In genomic region chr13:80235131-80235530, GRCh38 we compare ENCODE assay signal across 9 cellular contexts.
DNase-seq lines count a peak whose midpoint lies in the region; ATAC-seq and TF ChIP-seq lines count a peak whose summit lies in the region.
"Had no signal": no experiment of that assay in that cellular context is flagged by ENCODE, and none has a peak within 500 bp of the region (broad histone marks: within the 10 kb centered on the region; RNA-seq: fewer than 3 reads in every experiment).

No MANE protein-coding gene starts in this region.

- no peak overlapping the region for H2BK120ac ChIP-seq in mesenchymal stem cell (ENCODE audit: low read depth, low read length)

- H3K4me3 ChIP-seq in OCI-LY3 (ENCODE audit: low read length) (no peak overlapping the region), mesenchymal stem cell (ENCODE audit: insufficient read depth in 1 of 2, low read depth in 1 of 2, low read length in 2 of 2) (no peak overlapping the region), Caco-2 (ENCODE audit: low read depth, low read length) (no peak overlapping the region)
- H3K4me3 ChIP-seq: upper lobe of left lung had no signal

- H3K36me3 Mint-ChIP-seq in Caco-2 (ENCODE audit: insufficient read depth, unreplicated experiment), result no peaks in the 10 kb centered on the region

- no peak overlapping the region for H2BK15ac ChIP-seq in mesenchymal stem cell (ENCODE audit: low read depth, poor library complexity, severe bottlenecking)

- CTCF ChIA-PET in Caco-2 (lab: Charles Lee), result no interaction called here

- no peak overlapping the region for H2BK12ac ChIP-seq in mesenchymal stem cell (ENCODE audit: low read length in 2 of 2)

- H3K9me3 ChIP-seq in OCI-LY3 (ENCODE audit: insufficient read depth, low read length) (no peaks in the 10 kb centered on the region), mesenchymal stem cell (ENCODE audit: control insufficient read depth, low read length) (no peaks in the 10 kb centered on the region), Caco-2 (no peaks in the 10 kb centered on the region)
- H3K9me3 ChIP-seq: upper lobe of left lung had no signal

- no peak overlapping the region for H2AK5ac ChIP-seq in mesenchymal stem cell (ENCODE audit: low read length, severe bottlenecking)

- H3K79me1 ChIP-seq in mesenchymal stem cell (replicated peaks; ENCODE audit: low read length, poor library complexity, severe bottlenecking), result no peaks in the 10 kb centered on the region

- 24% methylated on average over 4 of the region's 5 CpGs for WGBS in mesenchymal stem cell

- ATAC-seq in GM18520 (IDR thresholded peaks at IDR 0.05; ENCODE audit: unreplicated experiment) (peak; percentile 70), HG02798 (IDR thresholded peaks at IDR 0.05; ENCODE audit: poor library complexity, unreplicated experiment) (peak; percentile 67), HG03025 (IDR thresholded peaks at IDR 0.05; ENCODE audit: low FRiP score, unreplicated experiment) (no peak)

- H3K9ac ChIP-seq in OCI-LY3 (ENCODE audit: low read length) (no peak overlapping the region), mesenchymal stem cell (ENCODE audit: low read length) (peak overlapping the region; percentile 15)

- H3K14ac ChIP-seq in mesenchymal stem cell (ENCODE audit: low read length in 2 of 2), result no peak overlapping the region

- no peak overlapping the region for H3K27ac ChIP-seq in OCI-LY3 (ENCODE audit: low read length)
- peak overlapping the region; percentile 85 for H3K27ac ChIP-seq in mesenchymal stem cell (ENCODE audit: low read length, poor library complexity, severe bottlenecking)

- H4K20me1 ChIP-seq in OCI-LY3 (ENCODE audit: insufficient read depth, low read length), result no peaks in the 10 kb centered on the region

- H3K4ac ChIP-seq in mesenchymal stem cell (ENCODE audit: low read depth in 1 of 2, low read length in 2 of 2), result no peak overlapping the region

- no peaks in the 10 kb centered on the region for H3K27me3 Mint-ChIP-seq in Caco-2 (ENCODE audit: insufficient read depth, unreplicated experiment)

- no peak overlapping the region for H2BK5ac ChIP-seq in mesenchymal stem cell (ENCODE audit: low read depth, low read length, poor library complexity, severe bottlenecking)

- DNase-seq in mesenchymal stem cell, result peak; percentile 48
- no peak for DNase-seq in Caco-2
- DNase-seq in NCI-H1092 treated with DMSO at 0.1 percent for 48 hours (lab: John Stamatoyannopoulos, UW), result no peak
- DNase-seq in hippocampal formation (lab: John Stamatoyannopoulos, UW), result no peak
- DNase-seq: upper lobe of left lung had no signal

- TF ChIP-seq CTCF in OCI-LY3 (IDR thresholded peaks at IDR 0.05; ENCODE audit: low read depth, low read length) (no peak), Caco-2 (IDR thresholded peaks at IDR 0.05; ENCODE audit: insufficient read depth in 1 of 2, low read depth in 1 of 2, low read length in 1 of 2, severe bottlenecking in 1 of 2, unreplicated experiment in 1 of 2) (no peak)

- no TSS peak for BruUV-seq in Caco-2 (replicated peaks; lab: Mats Ljungman, UMichigan)

- H3K9me3 Mint-ChIP-seq in Caco-2 (ENCODE audit: unreplicated experiment), result peaks cover 18% of the 10 kb centered on the region

- intact Hi-C loops in Caco-2 (cut with micrococcal nuclease; ENCODE audit: unreplicated experiment), result loop anchor here (1.0 kb wide), 1 partner anchor 459 kb away; no protein-coding TSS in a partner anchor

- H3K4me1 ChIP-seq in OCI-LY3 (ENCODE audit: low read length), result peaks cover 11% of the 10 kb centered on the region
- no peaks in the 10 kb centered on the region for H3K4me1 ChIP-seq in mesenchymal stem cell (ENCODE audit: control insufficient read depth, insufficient read depth, low read depth, low read length)
- peaks cover 19% of the 10 kb centered on the region for H3K4me1 ChIP-seq in Caco-2

- H3K4me2 ChIP-seq in OCI-LY3 (ENCODE audit: low read length), result peak overlapping the region; percentile 2; the same call in 1 of the 2 replicates
- H3K4me2 ChIP-seq in mesenchymal stem cell (ENCODE audit: low read length, poor library complexity, severe bottlenecking), result peak overlapping the region; percentile 34

- no peak overlapping the region for H3K18ac ChIP-seq in mesenchymal stem cell (ENCODE audit: low read depth in 1 of 2, low read length in 2 of 2)

- H3K4me1 Mint-ChIP-seq in Caco-2 (ENCODE audit: low read depth, unreplicated experiment), result peaks cover 16% of the 10 kb centered on the region

- no peaks in the 10 kb centered on the region for H3K79me2 ChIP-seq in OCI-LY3 (ENCODE audit: low read length)

- no peak overlapping the region for H4K8ac ChIP-seq in mesenchymal stem cell (ENCODE audit: low read length)

- H3K27ac Mint-ChIP-seq in Caco-2 (ENCODE audit: unreplicated experiment), result no peak overlapping the region

- H3K36me3 ChIP-seq in OCI-LY3 (replicated peaks; ENCODE audit: low read depth, low read length) (no peaks in the 10 kb centered on the region), mesenchymal stem cell (ENCODE audit: control insufficient read depth in 1 of 2, insufficient read depth in 2 of 2, low read depth in 1 of 2, low read length in 2 of 2) (no peaks in the 10 kb centered on the region), Caco-2 (ENCODE audit: control insufficient read depth, insufficient read depth, low read length) (no peaks in the 10 kb centered on the region)
- H3K36me3 ChIP-seq: upper lobe of left lung had no signal

- H3K27me3 ChIP-seq in OCI-LY3 (ENCODE audit: low read depth, low read length) (no peaks in the 10 kb centered on the region), mesenchymal stem cell (ENCODE audit: control insufficient read depth in 1 of 2, insufficient read depth in 1 of 2, low read length in 2 of 2) (no peaks in the 10 kb centered on the region), Caco-2 (replicated peaks; ENCODE audit: control insufficient read depth, insufficient read depth, low read length) (no peaks in the 10 kb centered on the region)
- H3K27me3 ChIP-seq: upper lobe of left lung had no signal

- POLR2A ChIA-PET in Caco-2 (lab: Charles Lee), result no interaction called here

- H2AFZ ChIP-seq in OCI-LY3 (ENCODE audit: low read depth, low read length), result no peak overlapping the region
- H2AFZ ChIP-seq in mesenchymal stem cell (ENCODE audit: low read depth, low read length), result no peak overlapping the region

- no peak overlapping the region for H3K4me3 Mint-ChIP-seq in Caco-2 (ENCODE audit: unreplicated experiment)

- H4K91ac ChIP-seq in mesenchymal stem cell (ENCODE audit: low read length), result no peak overlapping the region

- no peak overlapping the region for H3K23ac ChIP-seq in mesenchymal stem cell (ENCODE audit: low read length in 2 of 2)
